ENCODE assay signal across 19 cellular contexts in genomic region chr19:19582471-19582870, GRCh38. TPM values are rescaled to one million over a fixed set of nuclear protein-coding genes. Genes with fewer than 3 reads are reported as not detected.
DNase-seq lines count a peak whose midpoint lies in the region; ATAC-seq and TF ChIP-seq lines count a peak whose summit lies in the region.
"Had no signal": no experiment of that assay in that cellular context is flagged by ENCODE, and none has a peak within 500 bp of the region (broad histone marks: within the 10 kb centered on the region; RNA-seq: fewer than 3 reads in every experiment).

No MANE protein-coding gene starts in this region.

- no peaks in the 10 kb centered on the region for H3K9me3 Mint-ChIP-seq in effector memory CD8-positive, alpha-beta T cell
- no peaks in the 10 kb centered on the region for H3K9me3 Mint-ChIP-seq in CD14-positive monocyte
- H3K9me3 Mint-ChIP-seq: CD8-positive, alpha-beta T cell had no signal

- intact Hi-C loops in Right ventricle myocardium inferior (cut with DNase I) (no loop called here), left ventricle myocardium inferior (cut with micrococcal nuclease) (no loop called here), CD14-positive monocyte (cut with micrococcal nuclease) (no loop called here)

- H3K4me1 Mint-ChIP-seq in effector memory CD8-positive, alpha-beta T cell (ENCODE audit: low read depth in 2 of 2), result peaks cover 16 to 19% of the 10 kb centered on the region in 2 donors
- peaks cover 4% of the 10 kb centered on the region for H3K4me1 Mint-ChIP-seq in CD14-positive monocyte

- peak overlapping the region; percentile 83 to 94 for H3K27ac Mint-ChIP-seq in effector memory CD8-positive, alpha-beta T cell
- peak overlapping the region in 1 of 7 donors; percentile 46 for H3K27ac Mint-ChIP-seq in CD14-positive monocyte
- H3K27ac Mint-ChIP-seq: CD8-positive, alpha-beta T cell had no signal

- no peaks in the 10 kb centered on the region for H3K27me3 Mint-ChIP-seq in effector memory CD8-positive, alpha-beta T cell
- H3K27me3 Mint-ChIP-seq in CD14-positive monocyte (ENCODE audit: low read depth in 3 of 3), result peaks cover 0 to 2% (median 1%) of the 10 kb centered on the region in 3 donors

- TF ChIP-seq CTCF in left ventricle myocardium inferior (IDR thresholded peaks at IDR 0.05; ENCODE audit: borderline replicate concordance) (no peak), BE2C (IDR thresholded peaks at IDR 0.05; ENCODE audit: low read depth, low read length) (no peak), CD14-positive monocyte (IDR thresholded peaks at IDR 0.05) (no peak)

- no peaks in the 10 kb centered on the region for H3K4me1 ChIP-seq in left ventricle myocardium inferior
- no peaks in the 10 kb centered on the region for H3K4me1 ChIP-seq in BE2C

- H3K36me3 Mint-ChIP-seq in effector memory CD8-positive, alpha-beta T cell (ENCODE audit: insufficient read depth), result peaks cover 50% of the 10 kb centered on the region
- H3K36me3 Mint-ChIP-seq in CD14-positive monocyte, result no peaks in the 10 kb centered on the region

- H3K27ac ChIP-seq in left ventricle myocardium inferior (replicated peaks), result no peak overlapping the region
- H3K27ac ChIP-seq: 22Rv1 had no signal

- H3K27me3 ChIP-seq in left ventricle myocardium inferior (ENCODE audit: low read depth) (no peaks in the 10 kb centered on the region), BE2C (no peaks in the 10 kb centered on the region)

- H3K4me3 Mint-ChIP-seq in effector memory CD8-positive, alpha-beta T cell, result no peak overlapping the region
- no peak overlapping the region for H3K4me3 Mint-ChIP-seq in CD14-positive monocyte
- H3K4me3 Mint-ChIP-seq: CD8-positive, alpha-beta T cell had no signal

- no peak overlapping the region for H3K4me3 ChIP-seq in left ventricle myocardium inferior
- H3K4me3 ChIP-seq in BE2C (ENCODE audit: low read depth, low read length), result no peak overlapping the region
- H3K4me3 ChIP-seq: K562 had no signal

- H3K9me3 ChIP-seq in left ventricle myocardium inferior (replicated peaks) (no peaks in the 10 kb centered on the region), BE2C (no peaks in the 10 kb centered on the region)

- H3K36me3 ChIP-seq in left ventricle myocardium inferior (no peaks in the 10 kb centered on the region), BE2C (no peaks in the 10 kb centered on the region)

- DNase-seq in NCI-H82 (lab: John Stamatoyannopoulos, UW) (peak; percentile 67), NCI-H82 treated with DMSO at 0.1 percent for 48 hours (lab: John Stamatoyannopoulos, UW; ENCODE audit: unreplicated experiment) (no peak), Right ventricle myocardium inferior (ENCODE audit: missing footprints) (peak; percentile 25), left ventricle myocardium inferior (no peak), BE2C (no peak), CD14-positive monocyte (ENCODE audit: low spot score) (no peak)
- DNase-seq in effector memory CD8-positive, alpha-beta T cell, result no peak
- DNase-seq in central memory CD4-positive, alpha-beta T cell, result no peak
- DNase-seq: AML-193; CD8-positive, alpha-beta T cell; NCI-H1105; NCI-H2081; NCI-H2171 treated with DMSO at 0.1 percent for 48 hours; NCI-H446; NCI-H526 treated with DMSO at 0.1 percent for 48 hours; OCI-M1; SHP77 treated with DMSO at 0.1 percent for 48 hours had no signal

- ATAC-seq in Right ventricle myocardium inferior, result no peak
- ATAC-seq in effector memory CD8-positive, alpha-beta T cell (replicated peaks), result no peak
- ATAC-seq: CD8-positive, alpha-beta T cell; K562 had no signal

RNA-seq across cellular contexts. Expression of gene PBX4, which starts 36.0 kb away (rescaled TPM):
- total RNA-seq in Right ventricle myocardium inferior, result not detected
- total RNA-seq in left ventricle myocardium inferior, result not detected
- 1.7 TPM for polyA plus RNA-seq in BE2C (2012; ENCODE audit: insufficient read depth, insufficient read length, low read depth)
- polyA plus RNA-seq in CD14-positive monocyte, result not detected

RNA-seq across cellular contexts. Expression of gene CILP2, which starts 44.4 kb away (rescaled TPM):
- total RNA-seq in Right ventricle myocardium inferior, result 0.30 TPM
- total RNA-seq in left ventricle myocardium inferior, result 0.08 TPM
- polyA plus RNA-seq in BE2C (2012; ENCODE audit: insufficient read depth, insufficient read length, low read depth), result not detected
- polyA plus RNA-seq in CD14-positive monocyte, result not detected

RNA-seq across cellular contexts. Expression of gene LPAR2, which starts 45.5 kb away (rescaled TPM):
- total RNA-seq in Right ventricle myocardium inferior (0.57 TPM), left ventricle myocardium inferior (0.88 TPM)
- 2.1 TPM for polyA plus RNA-seq in BE2C (2012; ENCODE audit: insufficient read depth, insufficient read length, low read depth)
- 1 to 10 TPM; 1.9 to 2.2 TPM for polyA plus RNA-seq in CD14-positive monocyte

RNA-seq across cellular contexts. Expression of gene YJEFN3, which starts 53.8 kb away (rescaled TPM):
- total RNA-seq in Right ventricle myocardium inferior (6.5 TPM), left ventricle myocardium inferior (7.8 TPM)
- 2.4 TPM for polyA plus RNA-seq in BE2C (2012; ENCODE audit: insufficient read depth, insufficient read length, low read depth)
- not detected for polyA plus RNA-seq in CD14-positive monocyte

Comparison
In these comparisons a context has a peak if more than half of its experiments do, and no peak if none do; other contexts are left out.
1. DNase-seq: peak in NCI-H82 (single experiment) and Right ventricle myocardium inferior (single experiment); none in NCI-H82 treated with DMSO at 0.1 percent for 48 hours (single experiment), left ventricle myocardium inferior (single experiment), effector memory CD8-positive, alpha-beta T cell (0 of 3), BE2C (single experiment), central memory CD4-positive, alpha-beta T cell (single experiment) and CD14-positive monocyte (single experiment).